In genomic region chr6:46293641-46294316, GRCh38 we compare ENCODE assay signal across 15 cellular contexts.
DNase-seq lines count a peak whose midpoint lies in the region; ATAC-seq, FAIRE-seq and TF ChIP-seq lines count a peak whose summit lies in the region.
"Had no signal": no experiment of that assay in that cellular context is flagged by ENCODE, and none has a peak within 500 bp of the region (broad histone marks: within the 10 kb centered on the region; RNA-seq: fewer than 3 reads in every experiment).

No MANE protein-coding gene starts in this region.

- no peaks in the 10 kb centered on the region for H3K9me3 ChIP-seq in small intestine (ENCODE audit: control insufficient read depth, low read depth)
- H3K9me3 ChIP-seq: A549, neutrophil had no signal

- no peaks in the 10 kb centered on the region for H3K9me3 Mint-ChIP-seq in natural killer cell treated with Interleukin-12 subunit alpha and Interleukin-12 subunit beta and Interleukin-15 and Interleukin-18, amount 100 ng/mL, for 72 hours
- H3K9me3 Mint-ChIP-seq: stimulated activated naive CD8-positive, alpha-beta T cell treated with anti-CD3 and anti-CD28 coated beads, Interleukin-15, Interleukin-2, amounts not matched to agents 100 ng/mL and 50 ng/mL, for 24 hours had no signal

- no peak for TF ChIP-seq CTCF in GM10248 (IDR thresholded peaks at IDR 0.05; ENCODE audit: control extremely low read depth, extremely low read depth, low read depth, missing control alignments)

- no peak overlapping the region for H3K27ac ChIP-seq in small intestine (ENCODE audit: low read depth in 1 of 2, low read length in 1 of 2)
- H3K27ac ChIP-seq: A549, neutrophil, PC-9 had no signal

- no peak overlapping the region for H3K4me3 ChIP-seq in small intestine (ENCODE audit: low read depth in 1 of 2, low read length in 2 of 2)
- H3K4me3 ChIP-seq: A549, PC-9 had no signal

- peak; percentile 21 for DNase-seq in GM10248 (ENCODE audit: extremely low spot score)
- no peak for DNase-seq in natural killer cell treated with Interleukin-12 subunit alpha and Interleukin-12 subunit beta and Interleukin-15 and Interleukin-18, amount 100 ng/mL, for 72 hours (ENCODE audit: low spot score)
- no peak for DNase-seq in NCI-H524 treated with DMSO at 0.1 percent for 48 hours (lab: John Stamatoyannopoulos, UW)
- DNase-seq in small intestine, result no peak
- DNase-seq in NOMO-1 treated with dmso at 0.1 percent for 144 hours (lab: John Stamatoyannopoulos, UW; ENCODE audit: unreplicated experiment), result no peak
- DNase-seq: foreskin melanocyte, NCI-H1694, PC-9, T-helper 2 cell had no signal

- peaks cover 27 to 34% of the 10 kb centered on the region in 2 donors for H3K27me3 Mint-ChIP-seq in natural killer cell treated with Interleukin-12 subunit alpha and Interleukin-12 subunit beta and Interleukin-15 and Interleukin-18, amount 100 ng/mL, for 72 hours

- no peaks in the 10 kb centered on the region for H3K27me3 ChIP-seq in small intestine (ENCODE audit: control insufficient read depth in 2 of 2, insufficient read depth in 2 of 2, low read length in 2 of 2)

- H3K36me3 Mint-ChIP-seq in natural killer cell treated with Interleukin-12 subunit alpha and Interleukin-12 subunit beta and Interleukin-15 and Interleukin-18, amount 100 ng/mL, for 72 hours, result no peaks in the 10 kb centered on the region

- ATAC-seq in GM19043 (IDR thresholded peaks at IDR 0.05; ENCODE audit: low read depth, unreplicated experiment) (peak; percentile 76), GM21825 (IDR thresholded peaks at IDR 0.05; ENCODE audit: unreplicated experiment) (peak; percentile 78), HG03175 (IDR thresholded peaks at IDR 0.05; ENCODE audit: unreplicated experiment) (peak; percentile 85)
- ATAC-seq in natural killer cell treated with Interleukin-12 subunit alpha and Interleukin-12 subunit beta and Interleukin-15 and Interleukin-18, amount 100 ng/mL, for 72 hours, result no peak
- ATAC-seq: A549 had no signal

- H3K4me1 ChIP-seq in small intestine (ENCODE audit: control insufficient read depth in 2 of 2, insufficient read depth in 1 of 2, low read depth in 1 of 2, low read length in 1 of 2), result no peaks in the 10 kb centered on the region
- H3K4me1 ChIP-seq: A549 had no signal

- H3K4me1 Mint-ChIP-seq in natural killer cell treated with Interleukin-12 subunit alpha and Interleukin-12 subunit beta and Interleukin-15 and Interleukin-18, amount 100 ng/mL, for 72 hours (ENCODE audit: low read depth in 2 of 2), result peaks cover 0 to 4% of the 10 kb centered on the region in 2 donors

- no peak for FAIRE-seq in small intestine (lab: Jason Lieb, UNC)
- FAIRE-seq: A549 had no signal

- CTCF ChIA-PET in GM10248 (lab: Yijun Ruan, JAX), result interaction anchor here (0.7 to 1.6 kb wide), 3 partner anchors 9 to 72 kb away, joined by 4 read pairs; no protein-coding TSS in a partner anchor

- H3K36me3 ChIP-seq in small intestine (ENCODE audit: control insufficient read depth in 2 of 2, insufficient read depth in 2 of 2, low read length in 2 of 2), result no peaks in the 10 kb centered on the region
- H3K36me3 ChIP-seq: neutrophil had no signal

- POLR2A ChIA-PET in GM10248 (lab: Yijun Ruan, JAX), result no interaction called here

- H3K4me3 Mint-ChIP-seq in natural killer cell treated with Interleukin-12 subunit alpha and Interleukin-12 subunit beta and Interleukin-15 and Interleukin-18, amount 100 ng/mL, for 72 hours, result no peak overlapping the region
- H3K4me3 Mint-ChIP-seq: stimulated activated naive CD8-positive, alpha-beta T cell treated with anti-CD3 and anti-CD28 coated beads, Interleukin-15, Interleukin-2, amounts not matched to agents 100 ng/mL and 50 ng/mL, for 24 hours had no signal

- 86 to 92% (median 86%) methylated on average over 5 of the region's 5 CpGs for WGBS in small intestine, 3 donors

- H3K27ac Mint-ChIP-seq in natural killer cell treated with Interleukin-12 subunit alpha and Interleukin-12 subunit beta and Interleukin-15 and Interleukin-18, amount 100 ng/mL, for 72 hours, result no peak overlapping the region
- H3K27ac Mint-ChIP-seq: stimulated activated naive CD8-positive, alpha-beta T cell treated with anti-CD3 and anti-CD28 coated beads, Interleukin-15, Interleukin-2, amounts not matched to agents 100 ng/mL and 50 ng/mL, for 24 hours had no signal

Comparison
In these comparisons a context has a peak if more than half of its experiments do, and no peak if none do; other contexts are left out.
1. ATAC-seq: peak in GM19043 (single experiment), GM21825 (single experiment) and HG03175 (single experiment); none in natural killer cell treated with Interleukin-12 subunit alpha and Interleukin-12 subunit beta and Interleukin-15 and Interleukin-18, amount 100 ng/mL, for 72 hours (0 of 2).